8 cellular contexts compared by ENCODE assay signal in the genomic region with DNA sequence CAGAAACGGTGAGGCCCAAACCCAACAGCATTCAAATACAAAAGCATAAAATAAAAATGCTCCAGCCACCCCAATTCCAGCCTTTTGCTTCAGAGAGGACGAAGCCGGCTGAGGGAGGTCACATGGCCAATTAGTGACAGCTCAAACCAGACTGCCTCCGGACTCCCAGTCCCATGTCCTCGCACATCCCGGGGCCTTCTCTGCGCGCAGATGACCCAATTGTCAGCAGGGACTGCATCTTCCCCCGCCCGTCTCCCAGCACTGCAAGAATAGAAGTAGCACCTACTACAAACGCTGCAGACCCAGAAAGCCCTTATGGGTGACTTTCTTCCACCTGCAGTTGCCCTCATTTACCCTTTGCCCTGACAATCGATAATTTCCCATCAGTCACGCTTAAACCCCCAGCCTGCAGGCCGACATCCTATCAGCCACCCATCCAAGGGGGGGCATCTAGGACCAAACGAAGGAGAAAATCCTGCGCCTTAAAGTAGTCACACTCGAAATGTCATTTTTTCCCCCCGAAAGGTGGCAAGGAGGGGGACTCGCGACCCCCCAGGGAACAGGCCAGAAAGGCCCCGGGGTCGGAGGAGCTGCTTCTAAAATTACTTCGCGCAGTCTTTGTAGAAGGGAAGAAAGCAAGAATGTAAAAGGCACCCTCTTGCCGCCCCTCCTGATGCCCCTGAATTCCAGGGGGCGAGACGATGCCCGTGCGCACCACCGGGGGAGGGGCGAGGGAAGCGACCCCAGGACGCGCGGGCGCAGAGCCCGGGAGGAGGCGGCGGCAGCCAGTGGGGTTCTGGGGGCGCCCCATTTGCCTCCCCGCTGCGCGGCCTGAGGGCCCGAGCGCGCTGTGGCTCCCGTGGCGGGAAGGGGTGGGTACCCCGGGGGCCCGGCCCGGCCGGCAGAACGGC. TPM values are rescaled to one million over a fixed set of nuclear protein-coding genes. Genes with fewer than 3 reads are reported as not detected.
A peak's percentile ranks its signal among the peaks of the same experiment; 100 is the strongest.
DNase-seq lines count a peak whose midpoint lies in the region; ATAC-seq and TF ChIP-seq lines count a peak whose summit lies in the region.

No MANE protein-coding gene starts in this region.

- TF ChIP-seq POLR2A in adrenal gland (IDR thresholded peaks at IDR 0.05), result peak in 1 of 2 donors; percentile 89

- peaks cover 56% of the 10 kb centered on the region for H3K79me2 ChIP-seq in DND-41 (ENCODE audit: insufficient read depth, low read length)

- H3K9ac ChIP-seq in DND-41 (ENCODE audit: low read depth, low read length), result peak overlapping the region; percentile 74

- H3K27me3 ChIP-seq in DND-41 (ENCODE audit: insufficient read depth, low read length, poor library complexity) (no peaks in the 10 kb centered on the region), adrenal gland (no peaks in the 10 kb centered on the region)

- 2 to 3% (median 2%) methylated on average over 35 to 53 of the region's 53 CpGs for WGBS in adrenal gland, 4 donors

- peak; percentile 39 for DNase-seq in DND-41
- DNase-seq in HFF-Myc (ENCODE audit: extremely low read depth, low read depth), result no peak
- peak; percentile 11 for DNase-seq in OCI-M1 (lab: John Stamatoyannopoulos, UW)
- peak; percentile 76 to 93 (median 91) for DNase-seq in adrenal gland
- DNase-seq in left cardiac atrium, result peak; percentile 62
- peak; percentile 80 for DNase-seq in pons (ENCODE audit: low spot score)
- no peak for DNase-seq in GOT3 (lab: John Stamatoyannopoulos, UW)
- no peak for DNase-seq in kidney tubule cell (ENCODE audit: low spot score)

- no peak for TF ChIP-seq CTCF in DND-41 (IDR thresholded peaks at IDR 0.05; ENCODE audit: borderline replicate concordance, extremely low read depth, low read length, poor library complexity, severe bottlenecking)
- TF ChIP-seq CTCF in HFF-Myc (IDR thresholded peaks at IDR 0.05; ENCODE audit: low read depth, low read length, missing control alignments), result no peak
- TF ChIP-seq CTCF in adrenal gland (IDR thresholded peaks at IDR 0.05), result no peak

- H3K4me1 ChIP-seq in DND-41 (ENCODE audit: insufficient read depth, low read length), result peaks cover 37% of the 10 kb centered on the region
- H3K4me1 ChIP-seq in adrenal gland (replicated peaks in 1 of 2), result peaks cover 30 to 33% of the 10 kb centered on the region in 2 donors

- peak overlapping the region; percentile 99 for H3K4me2 ChIP-seq in DND-41 (ENCODE audit: insufficient read depth, low read length)

- peaks cover 34% of the 10 kb centered on the region for H4K20me1 ChIP-seq in DND-41 (ENCODE audit: insufficient read depth, low read length)

- H3K27ac ChIP-seq in DND-41 (ENCODE audit: low read length) (peak overlapping the region; percentile 68), adrenal gland (peak overlapping the region; percentile 66 to 91 (median 89))

- ATAC-seq in DND-41 (ENCODE audit: insufficient read depth, low read depth) (peak; percentile 47), left cardiac atrium (peak; percentile 66 to 73)

- peak overlapping the region; percentile 69 for H2AFZ ChIP-seq in DND-41 (ENCODE audit: low read depth, low read length)

- intact Hi-C loops in adrenal gland (cut with DNase I), result loop anchor here (10.0 kb wide), 1 partner anchor 94 kb away; no protein-coding TSS in a partner anchor
- intact Hi-C loops in left cardiac atrium (cut with DNase I), result no loop called here

- peak overlapping the region; percentile 92 to 95 for H3K4me3 ChIP-seq in DND-41 (ENCODE audit: low read depth in 1 of 2, low read length in 2 of 2)
- peak overlapping the region; percentile 64 for H3K4me3 ChIP-seq in HFF-Myc (replicated peaks; ENCODE audit: low read depth, low read length)
- peak overlapping the region; percentile 66 to 97 (median 90) for H3K4me3 ChIP-seq in adrenal gland

- H3K36me3 ChIP-seq in DND-41 (ENCODE audit: insufficient read depth, low read length) (no peaks in the 10 kb centered on the region), adrenal gland (replicated peaks in 1 of 2) (no peaks in the 10 kb centered on the region)

- H3K9me3 ChIP-seq in DND-41 (ENCODE audit: insufficient read depth, low read length, severe bottlenecking), result no peaks in the 10 kb centered on the region
- H3K9me3 ChIP-seq in adrenal gland (replicated peaks in 1 of 3), result no peaks in the 10 kb centered on the region

RNA-seq across cellular contexts. Expression of a gene that starts 0.8 kb away (rescaled TPM):
- total RNA-seq in adrenal gland (100 to 1,000 TPM in 7 of 8 donors, 10 to 100 TPM in 1; 98.1 to 294 (median 145) TPM), left cardiac atrium (10 to 100 TPM; 10.8 to 12.8 TPM)
- polyA plus RNA-seq in adrenal gland, result 100 to 1,000 TPM in 2 of 3 donors, 10 to 100 TPM in 1; 51.0 to 224 (median 104) TPM

Comparison
In these comparisons a context has a peak if more than half of its experiments do, and no peak if none do; other contexts are left out.
1. DNase-seq: peak in DND-41 (single experiment), OCI-M1 (single experiment), adrenal gland (7 of 7), left cardiac atrium (single experiment) and pons (single experiment); none in HFF-Myc (single experiment), GOT3 (single experiment) and kidney tubule cell (single experiment).
2. RNA of a gene that starts 0.8 kb away (total RNA-seq): 98.1 to 294 TPM in adrenal gland; 10.8 to 12.8 TPM in left cardiac atrium; every median in the first group is over 4 times any median in the second.
3. intact Hi-C loops: an anchor here in adrenal gland (10.0 kb wide); none called in left cardiac atrium.
4. Peak in every context shown above with its lines, with median percentiles within 50 percentile points of each other: H3K4me3 ChIP-seq.